In genomic region chr13:78660130-78660857, GRCh38 we compare ENCODE assay signal across 8 cellular contexts. TPM values are rescaled to one million over a fixed set of nuclear protein-coding genes. Genes with fewer than 3 reads are reported as not detected.
DNase-seq lines count a peak whose midpoint lies in the region; TF ChIP-seq lines count a peak whose summit lies in the region.

No MANE protein-coding gene starts in this region.

- CTCF ChIA-PET in activated naive CD4-positive, alpha-beta T cell treated with anti-CD3 and anti-CD28 coated beads, Interleukin-2, amount 10 ng/mL, durations not matched to agents 7 days and 5 days (lab: Charles Lee), result no interaction called here

- TF ChIP-seq CTCF in GM13976 (IDR thresholded peaks at IDR 0.05; ENCODE audit: borderline replicate concordance, control extremely low read depth, extremely low read depth, insufficient read depth, missing control alignments), result no peak

- H3K9me3 ChIP-seq in endocrine pancreas (ENCODE audit: control insufficient read depth, low read length), result no peaks in the 10 kb centered on the region
- H3K9me3 ChIP-seq in neuron (ENCODE audit: low read length), result no peaks in the 10 kb centered on the region

- no peaks in the 10 kb centered on the region for H3K27me3 Mint-ChIP-seq in activated naive CD4-positive, alpha-beta T cell treated with anti-CD3 and anti-CD28 coated beads, Interleukin-2, amount 10 ng/mL, durations not matched to agents 7 days and 5 days

- H3K36me3 ChIP-seq in endocrine pancreas (ENCODE audit: control insufficient read depth, insufficient read depth, low read length), result no peaks in the 10 kb centered on the region
- peaks cover 3% of the 10 kb centered on the region for H3K36me3 ChIP-seq in neuron (ENCODE audit: insufficient read depth, low read length)

- peaks cover 49% of the 10 kb centered on the region for H3K4me1 Mint-ChIP-seq in activated naive CD4-positive, alpha-beta T cell treated with anti-CD3 and anti-CD28 coated beads, Interleukin-2, amount 10 ng/mL, durations not matched to agents 7 days and 5 days

- peak overlapping the region; percentile 100 for H3K4me3 Mint-ChIP-seq in activated naive CD4-positive, alpha-beta T cell treated with anti-CD3 and anti-CD28 coated beads, Interleukin-2, amount 10 ng/mL, durations not matched to agents 7 days and 5 days

- H3K4me1 ChIP-seq in endocrine pancreas (ENCODE audit: control insufficient read depth, insufficient read depth, low read length) (peaks cover 4% of the 10 kb centered on the region), neuron (ENCODE audit: insufficient read depth, low read length) (peaks cover 11% of the 10 kb centered on the region)

- peaks cover 12% of the 10 kb centered on the region for H3K36me3 Mint-ChIP-seq in activated naive CD4-positive, alpha-beta T cell treated with anti-CD3 and anti-CD28 coated beads, Interleukin-2, amount 10 ng/mL, durations not matched to agents 7 days and 5 days

- H3K27me3 ChIP-seq in endocrine pancreas (ENCODE audit: control insufficient read depth, insufficient read depth, low read length) (no peaks in the 10 kb centered on the region), neuron (ENCODE audit: insufficient read depth, low read length) (no peaks in the 10 kb centered on the region)

- H3K9ac ChIP-seq in endocrine pancreas (ENCODE audit: control insufficient read depth, insufficient read depth, low read length), result peak overlapping the region; percentile 16

- peak overlapping the region; percentile 65 for H2AFZ ChIP-seq in neuron (ENCODE audit: low read depth, low read length)

- no peaks in the 10 kb centered on the region for H3K9me3 Mint-ChIP-seq in activated naive CD4-positive, alpha-beta T cell treated with anti-CD3 and anti-CD28 coated beads, Interleukin-2, amount 10 ng/mL, durations not matched to agents 7 days and 5 days

- H3K4me3 ChIP-seq in endocrine pancreas (ENCODE audit: control insufficient read depth, insufficient read depth, low read length) (peak overlapping the region; percentile 96), neuron (ENCODE audit: low read length) (no peak overlapping the region)

- in situ Hi-C loops in SK-MEL-5 (cut with HindIII; ENCODE audit: low pct_unique_long_range_greater_than_20kb, low sequenced_read_pairs) (no loop called here), GM13976 (cut with MboI; ENCODE audit: low sequenced_read_pairs, unreplicated experiment) (no loop called here)

- DNase-seq in activated naive CD4-positive, alpha-beta T cell treated with anti-CD3 and anti-CD28 coated beads, Interleukin-2, amount 10 ng/mL, durations not matched to agents 7 days and 5 days, result peak; percentile 32
- DNase-seq in activated naive CD4-positive, alpha-beta T cell treated with anti-CD3 and anti-CD28 coated beads, Interleukin-2, amount 50 U/mL, for 16 hours, result no peak
- DNase-seq in SK-MEL-5 (ENCODE audit: low read depth, low spot score), result peak; percentile 34
- no peak for DNase-seq in NCI-H1105 treated with DMSO at 0.1 percent for 48 hours (lab: John Stamatoyannopoulos, UW)
- no peak for DNase-seq in NK-92 treated with Interleukin-12 subunit alpha and Interleukin-12 subunit beta, amount 100 ng/mL, for 24 hours (lab: John Stamatoyannopoulos, UW)
- no peak for DNase-seq in GM13976 (ENCODE audit: low spot score)

- peak overlapping the region; percentile 97 for H3K27ac Mint-ChIP-seq in activated naive CD4-positive, alpha-beta T cell treated with anti-CD3 and anti-CD28 coated beads, Interleukin-2, amount 10 ng/mL, durations not matched to agents 7 days and 5 days

RNA-seq across cellular contexts. Expression of gene OBI1, which starts 1.3 kb away (rescaled TPM):
- total RNA-seq in SK-MEL-5 (2014; rRNA removed; shearing (Covaris generic)), result 21.8 and 24.2 TPM in 2 replicates
- polyA plus RNA-seq in SK-MEL-5 (2015; cell fraction: cytosol; rRNA removed), result 9.6 and 13.9 TPM in 2 replicates
- 16.2 TPM in 2 replicates for polyA plus RNA-seq in SK-MEL-5 (2015; cell fraction: nucleus; rRNA removed)

RNA-seq across cellular contexts. Expression of gene POU4F1, which starts 56.9 kb away (rescaled TPM):
- total RNA-seq in SK-MEL-5 (2014; rRNA removed; shearing (Covaris generic)), result 0.85 and 1.0 TPM in 2 replicates
- 1.3 and 1.8 TPM in 2 replicates for polyA plus RNA-seq in SK-MEL-5 (2015; cell fraction: cytosol; rRNA removed)
- 12.1 and 14.4 TPM in 2 replicates for polyA plus RNA-seq in SK-MEL-5 (2015; cell fraction: nucleus; rRNA removed)

Comparison
In these comparisons a context has a peak if more than half of its experiments do, and no peak if none do; other contexts are left out.
1. DNase-seq: peak in activated naive CD4-positive, alpha-beta T cell treated with anti-CD3 and anti-CD28 coated beads, Interleukin-2, amount 10 ng/mL, durations not matched to agents 7 days and 5 days (single experiment) and SK-MEL-5 (single experiment); none in activated naive CD4-positive, alpha-beta T cell treated with anti-CD3 and anti-CD28 coated beads, Interleukin-2, amount 50 U/mL, for 16 hours (single experiment), NCI-H1105 treated with DMSO at 0.1 percent for 48 hours (single experiment), NK-92 treated with Interleukin-12 subunit alpha and Interleukin-12 subunit beta, amount 100 ng/mL, for 24 hours (single experiment) and GM13976 (single experiment).